Comparison of ENCODE assay signal across 8 cellular contexts in genomic region chr1:46062651-46063319, GRCh38.
DNase-seq lines count a peak whose midpoint lies in the region; ATAC-seq and TF ChIP-seq lines count a peak whose summit lies in the region.

No MANE protein-coding gene starts in this region.

- H3K4me3 ChIP-seq in BLaER1: no peak overlapping the region
- H3K4me3 ChIP-seq in WERI-Rb-1 (ENCODE audit: low read depth, low read length): no peak overlapping the region

- H3K4me1 ChIP-seq in BLaER1: peaks cover 25% of the 10 kb centered on the region

- peaks cover 23% of the 10 kb centered on the region for H3K9me3 ChIP-seq in BLaER1
- H3K9me3 ChIP-seq in WERI-Rb-1 (ENCODE audit: severe bottlenecking): no peaks in the 10 kb centered on the region

- H4K20me1 ChIP-seq in BLaER1: peaks cover 10% of the 10 kb centered on the region; the same call in 1 of the 2 replicates

- H3K36me3 ChIP-seq in BLaER1: peaks cover 85% of the 10 kb centered on the region
- peaks cover 68% of the 10 kb centered on the region for H3K36me3 ChIP-seq in WERI-Rb-1

- DNase-seq in WERI-Rb-1 (peak; percentile 54), left lobe of liver (ENCODE audit: low spot score) (no peak), posterior vena cava (ENCODE audit: low spot score) (no peak), NOMO-1 (lab: John Stamatoyannopoulos, UW; ENCODE audit: unreplicated experiment in 2 of 2) (no peak), GF-D8 (lab: John Stamatoyannopoulos, UW) (no peak)

- H3K27me3 ChIP-seq in BLaER1 (no peaks in the 10 kb centered on the region), WERI-Rb-1 (ENCODE audit: insufficient read depth, low read depth, severe bottlenecking) (no peaks in the 10 kb centered on the region)

- H3K27ac ChIP-seq in BLaER1 (no peak overlapping the region), WERI-Rb-1 (peak overlapping the region; percentile 61)

- no peak for TF ChIP-seq CTCF in WERI-Rb-1 (IDR thresholded peaks at IDR 0.05; ENCODE audit: low read depth, low read length)

- no peak overlapping the region for H3K9ac ChIP-seq in BLaER1

- H3K4me2 ChIP-seq in BLaER1: peak overlapping the region; percentile 38

- intact Hi-C loops in posterior vena cava (cut with DNase I): no loop called here

- ATAC-seq in GM21619 (IDR thresholded peaks at IDR 0.05; ENCODE audit: unreplicated experiment): peak; percentile 45
- ATAC-seq in left lobe of liver: peak; percentile 78
- ATAC-seq in HG02970 (IDR thresholded peaks at IDR 0.05; ENCODE audit: low FRiP score, unreplicated experiment): no peak
